21 cellular contexts compared by ENCODE assay signal in the genomic region with DNA sequence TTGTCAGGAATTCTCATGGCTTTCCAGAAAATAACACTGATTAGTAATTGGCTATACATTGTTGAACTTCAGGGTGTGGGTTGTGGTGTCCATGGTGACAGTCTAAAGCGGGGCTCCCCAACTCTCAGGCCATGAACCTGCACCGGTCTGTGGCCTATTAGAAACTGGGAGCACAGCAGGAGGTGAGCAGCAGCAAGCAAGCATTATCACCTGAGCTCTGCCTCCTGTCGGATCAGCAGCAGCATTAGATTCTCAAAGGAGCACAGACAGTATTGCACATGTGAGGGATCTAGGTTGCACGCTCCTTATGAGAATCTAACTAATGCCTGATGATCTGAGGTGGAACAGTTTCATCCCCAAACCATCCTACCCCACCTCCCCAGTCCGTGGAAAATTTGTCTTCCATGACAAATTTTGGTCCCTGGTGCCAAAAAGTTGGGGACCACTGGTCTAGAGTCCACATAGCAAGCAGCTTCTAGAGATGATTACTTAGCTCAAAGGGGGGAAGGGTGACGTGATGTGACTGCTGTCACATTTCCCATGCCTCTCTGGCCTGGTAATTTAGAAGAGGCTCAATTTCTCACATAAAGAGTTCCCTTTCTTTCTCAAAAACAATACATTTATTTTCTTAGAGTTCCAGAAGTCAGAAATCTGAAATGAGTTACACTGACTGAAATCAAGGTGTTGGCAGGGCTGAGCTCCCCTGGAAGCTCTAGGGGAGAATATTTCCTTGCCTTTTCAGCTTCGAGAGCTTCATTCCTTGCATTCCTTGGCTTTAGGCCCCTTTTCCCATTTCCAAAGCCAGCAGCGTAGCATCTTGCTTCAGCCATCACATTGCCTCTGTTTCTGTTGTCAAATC. TPM values are rescaled to one million over a fixed set of nuclear protein-coding genes. Genes with fewer than 3 reads are reported as not detected.
A peak's percentile ranks its signal among the peaks of the same experiment; 100 is the strongest.
DNase-seq lines count a peak whose midpoint lies in the region; TF ChIP-seq lines count a peak whose summit lies in the region.
"Had no signal": no experiment of that assay in that cellular context is flagged by ENCODE, and none has a peak within 500 bp of the region (broad histone marks: within the 10 kb centered on the region; RNA-seq: fewer than 3 reads in every experiment).

No MANE protein-coding gene starts in this region.

- H3K27me3 Mint-ChIP-seq in chondrocyte (ENCODE audit: low read depth) (no peaks in the 10 kb centered on the region), neural progenitor cell (ENCODE audit: insufficient read depth, low read depth) (no peaks in the 10 kb centered on the region), glutamatergic neuron (ENCODE audit: unreplicated experiment) (no peaks in the 10 kb centered on the region)

- DNase-seq in EH (ENCODE audit: low read depth) (peak; percentile 21), chondrocyte (ENCODE audit: low spot score) (no peak), neural progenitor cell (ENCODE audit: low spot score) (peak; percentile 42), NAMALWA (ENCODE audit: low spot score) (no peak), glutamatergic neuron (no peak), epidermal melanocyte (ENCODE audit: insufficient read length, low spot score) (no peak)
- DNase-seq in activated CD4-positive, alpha-beta T cell treated with anti-CD3 and anti-CD28 coated beads for 48 hours: no peak
- DNase-seq: activated CD4-positive, alpha-beta T cell treated with anti-CD3 and anti-CD28 coated beads, Interleukin-2, amount 50 U/mL, for 48 hours; activated T-cell treated with anti-CD3 and anti-CD28 coated beads, Interleukin-2, amount 50 U/mL, for 4 hours; erythroblast; MM.1S; natural killer cell; NCI-H187 treated with DMSO at 0.1 percent for 48 hours; NCI-H446 treated with DMSO at 0.1 percent for 48 hours; T-cell had no signal

- no peak for TF ChIP-seq RAD21 in Ishikawa (IDR thresholded peaks at IDR 0.05; ENCODE audit: low read depth)

- H3F3A ChIP-seq in neural progenitor cell (ENCODE audit: low read depth): peaks cover 12% of the 10 kb centered on the region

- peaks cover 9% of the 10 kb centered on the region for H3K9me3 Mint-ChIP-seq in chondrocyte (ENCODE audit: low read depth)
- peaks cover 17% of the 10 kb centered on the region for H3K9me3 Mint-ChIP-seq in neural progenitor cell
- H3K9me3 Mint-ChIP-seq in glutamatergic neuron (ENCODE audit: unreplicated experiment): peaks cover 6% of the 10 kb centered on the region
- H3K9me3 Mint-ChIP-seq: activated T-cell treated with anti-CD3 and anti-CD28 coated beads, Interleukin-2, amount 50 U/mL, for 4 hours had no signal

- peak overlapping the region; percentile 6 for H3K4me3 Mint-ChIP-seq in chondrocyte (ENCODE audit: unreplicated experiment)
- H3K4me3 Mint-ChIP-seq in neural progenitor cell: no peak overlapping the region
- H3K4me3 Mint-ChIP-seq in glutamatergic neuron (ENCODE audit: unreplicated experiment): no peak overlapping the region
- H3K4me3 Mint-ChIP-seq: activated T-cell treated with anti-CD3 and anti-CD28 coated beads, Interleukin-2, amount 50 U/mL, for 4 hours; natural killer cell; T-cell had no signal

- H2AFZ ChIP-seq in neural progenitor cell (replicated peaks): peak overlapping the region; percentile 82

- H3K9me3 ChIP-seq in neural progenitor cell (ENCODE audit: low read depth): no peaks in the 10 kb centered on the region
- H3K9me3 ChIP-seq: breast epithelium, prostate gland had no signal

- H3K27ac ChIP-seq in neural progenitor cell: peak overlapping the region; percentile 46
- H3K27ac ChIP-seq: BLaER1, breast epithelium, prostate gland had no signal

- no peaks in the 10 kb centered on the region for H4K20me1 ChIP-seq in neural progenitor cell (ENCODE audit: low read depth)
- H4K20me1 ChIP-seq: BLaER1 had no signal

- H3K27ac Mint-ChIP-seq in chondrocyte (ENCODE audit: unreplicated experiment): peak overlapping the region; percentile 75
- peak overlapping the region; percentile 80 for H3K27ac Mint-ChIP-seq in neural progenitor cell
- no peak overlapping the region for H3K27ac Mint-ChIP-seq in glutamatergic neuron (ENCODE audit: unreplicated experiment)
- H3K27ac Mint-ChIP-seq: activated naive CD4-positive, alpha-beta T cell treated with anti-CD3 and anti-CD28 coated beads, Interleukin-2, amount 50 U/mL, for 72 hours; natural killer cell; T-cell had no signal

- no peaks in the 10 kb centered on the region for H3K36me3 ChIP-seq in neural progenitor cell
- H3K36me3 ChIP-seq: BLaER1, breast epithelium, prostate gland had no signal

- H3K36me3 Mint-ChIP-seq in chondrocyte (ENCODE audit: low read depth): no peaks in the 10 kb centered on the region
- H3K36me3 Mint-ChIP-seq in neural progenitor cell: no peaks in the 10 kb centered on the region
- H3K36me3 Mint-ChIP-seq in glutamatergic neuron (ENCODE audit: unreplicated experiment): no peaks in the 10 kb centered on the region
- H3K36me3 Mint-ChIP-seq: natural killer cell, T-cell had no signal

- no peaks in the 10 kb centered on the region for H3K79me2 ChIP-seq in neural progenitor cell (ENCODE audit: low read depth)

- no peaks in the 10 kb centered on the region for H3K27me3 ChIP-seq in neural progenitor cell
- H3K27me3 ChIP-seq: BLaER1, breast epithelium had no signal

- TF ChIP-seq CTCF in chondrocyte (IDR thresholded peaks at IDR 0.05) (no peak), neural progenitor cell (IDR thresholded peaks at IDR 0.05) (no peak), glutamatergic neuron (IDR thresholded peaks at IDR 0.05; ENCODE audit: partially characterized antibody, unreplicated experiment) (no peak)

- H3K4me1 Mint-ChIP-seq in chondrocyte (ENCODE audit: low read depth) (peaks cover 15% of the 10 kb centered on the region), neural progenitor cell (peaks cover 12% of the 10 kb centered on the region), glutamatergic neuron (ENCODE audit: low read depth, unreplicated experiment) (no peaks in the 10 kb centered on the region)
- H3K4me1 Mint-ChIP-seq: natural killer cell, T-cell had no signal

- peak overlapping the region; percentile 24 for H3K4me2 ChIP-seq in neural progenitor cell
- H3K4me2 ChIP-seq: BLaER1 had no signal

- TF ChIP-seq EP300 in Ishikawa (IDR thresholded peaks at IDR 0.05; ENCODE audit: borderline replicate concordance): peak; percentile 29; the same call in 1 of the 2 replicates

- H3K9ac ChIP-seq in neural progenitor cell: no peak overlapping the region
- H3K9ac ChIP-seq: BLaER1 had no signal

- H3K4me1 ChIP-seq in neural progenitor cell: peaks cover 32% of the 10 kb centered on the region
- H3K4me1 ChIP-seq: BLaER1, breast epithelium, prostate gland had no signal

- no peak overlapping the region for H3K4me3 ChIP-seq in neural progenitor cell
- H3K4me3 ChIP-seq: BLaER1, breast epithelium, prostate gland had no signal

TF ChIP-seq in Ishikawa, 13 proteins besides CTCF, POLR2A, EP300 and RAD21:
- TF ChIP-seq CREB1 (IDR thresholded peaks at IDR 0.05; ENCODE audit: low read depth) (no peak), FOXM1 (IDR thresholded peaks at IDR 0.05; ENCODE audit: borderline replicate concordance, low read depth) (no peak), NFIC (IDR thresholded peaks at IDR 0.05) (peak; percentile 51), ZBTB7A (IDR thresholded peaks at IDR 0.05; ENCODE audit: low read depth) (no peak), TEAD4 (IDR thresholded peaks at IDR 0.05) (peak; percentile 90), TAF1 (IDR thresholded peaks at IDR 0.05; ENCODE audit: low read depth) (no peak), CEBPB (IDR thresholded peaks at IDR 0.05) (no peak), TCF12 (IDR thresholded peaks at IDR 0.05; ENCODE audit: low read depth) (no peak), EGR1 (IDR thresholded peaks at IDR 0.05) (no peak), YY1 (IDR thresholded peaks at IDR 0.05; ENCODE audit: low read depth) (no peak)
- TF ChIP-seq, protein P1, sequence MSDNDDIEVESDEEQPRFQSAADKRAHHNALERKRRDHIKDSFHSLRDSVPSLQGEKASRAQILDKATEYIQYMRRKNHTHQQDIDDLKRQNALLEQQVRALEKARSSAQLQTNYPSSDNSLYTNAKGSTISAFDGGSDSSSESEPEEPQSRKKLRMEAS (IDR thresholded peaks at IDR 0.05): no peak
- TF ChIP-seq, protein P2, sequence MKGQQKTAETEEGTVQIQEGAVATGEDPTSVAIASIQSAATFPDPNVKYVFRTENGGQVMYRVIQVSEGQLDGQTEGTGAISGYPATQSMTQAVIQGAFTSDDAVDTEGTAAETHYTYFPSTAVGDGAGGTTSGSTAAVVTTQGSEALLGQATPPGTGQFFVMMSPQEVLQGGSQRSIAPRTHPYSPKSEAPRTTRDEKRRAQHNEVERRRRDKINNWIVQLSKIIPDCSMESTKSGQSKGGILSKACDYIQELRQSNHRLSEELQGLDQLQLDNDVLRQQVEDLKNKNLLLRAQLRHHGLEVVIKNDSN (IDR thresholded peaks at IDR 0.05): no peak
- TF ChIP-seq, protein P3, sequence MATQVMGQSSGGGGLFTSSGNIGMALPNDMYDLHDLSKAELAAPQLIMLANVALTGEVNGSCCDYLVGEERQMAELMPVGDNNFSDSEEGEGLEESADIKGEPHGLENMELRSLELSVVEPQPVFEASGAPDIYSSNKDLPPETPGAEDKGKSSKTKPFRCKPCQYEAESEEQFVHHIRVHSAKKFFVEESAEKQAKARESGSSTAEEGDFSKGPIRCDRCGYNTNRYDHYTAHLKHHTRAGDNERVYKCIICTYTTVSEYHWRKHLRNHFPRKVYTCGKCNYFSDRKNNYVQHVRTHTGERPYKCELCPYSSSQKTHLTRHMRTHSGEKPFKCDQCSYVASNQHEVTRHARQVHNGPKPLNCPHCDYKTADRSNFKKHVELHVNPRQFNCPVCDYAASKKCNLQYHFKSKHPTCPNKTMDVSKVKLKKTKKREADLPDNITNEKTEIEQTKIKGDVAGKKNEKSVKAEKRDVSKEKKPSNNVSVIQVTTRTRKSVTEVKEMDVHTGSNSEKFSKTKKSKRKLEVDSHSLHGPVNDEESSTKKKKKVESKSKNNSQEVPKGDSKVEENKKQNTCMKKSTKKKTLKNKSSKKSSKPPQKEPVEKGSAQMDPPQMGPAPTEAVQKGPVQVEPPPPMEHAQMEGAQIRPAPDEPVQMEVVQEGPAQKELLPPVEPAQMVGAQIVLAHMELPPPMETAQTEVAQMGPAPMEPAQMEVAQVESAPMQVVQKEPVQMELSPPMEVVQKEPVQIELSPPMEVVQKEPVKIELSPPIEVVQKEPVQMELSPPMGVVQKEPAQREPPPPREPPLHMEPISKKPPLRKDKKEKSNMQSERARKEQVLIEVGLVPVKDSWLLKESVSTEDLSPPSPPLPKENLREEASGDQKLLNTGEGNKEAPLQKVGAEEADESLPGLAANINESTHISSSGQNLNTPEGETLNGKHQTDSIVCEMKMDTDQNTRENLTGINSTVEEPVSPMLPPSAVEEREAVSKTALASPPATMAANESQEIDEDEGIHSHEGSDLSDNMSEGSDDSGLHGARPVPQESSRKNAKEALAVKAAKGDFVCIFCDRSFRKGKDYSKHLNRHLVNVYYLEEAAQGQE (IDR thresholded peaks at IDR 0.05; ENCODE audit: low read depth): no peak

RNA-seq across cellular contexts. Expression of a gene that starts 17.6 kb away (rescaled TPM):
- 1.8 to 2.3 TPM (median 2.2 TPM) in 3 replicates for total RNA-seq in chondrocyte
- 26.2 and 27.2 TPM in 2 replicates for total RNA-seq in neural progenitor cell (ENCODE audit: low replicate concordance)
- 23.2 TPM for total RNA-seq in glutamatergic neuron (ENCODE audit: unreplicated experiment)
- total RNA-seq: HT1080 had no signal

RNA-seq across cellular contexts. Expression of a gene that starts 47.7 kb away (rescaled TPM):
- 0.07 to 0.13 TPM in 2 of 3 replicates, not detected in the other for total RNA-seq in chondrocyte
- total RNA-seq in neural progenitor cell (ENCODE audit: low replicate concordance): 0.93 and 2.8 TPM in 2 replicates
- 1.7 TPM for total RNA-seq in glutamatergic neuron (ENCODE audit: unreplicated experiment)

Comparison
In these comparisons a context has a peak if more than half of its experiments do, and no peak if none do; other contexts are left out.
1. DNase-seq: peak in EH (single experiment) and neural progenitor cell (single experiment); none in chondrocyte (single experiment), NAMALWA (single experiment), activated CD4-positive, alpha-beta T cell treated with anti-CD3 and anti-CD28 coated beads for 48 hours (single experiment), glutamatergic neuron (single experiment) and epidermal melanocyte (single experiment).